In the genomic region with DNA sequence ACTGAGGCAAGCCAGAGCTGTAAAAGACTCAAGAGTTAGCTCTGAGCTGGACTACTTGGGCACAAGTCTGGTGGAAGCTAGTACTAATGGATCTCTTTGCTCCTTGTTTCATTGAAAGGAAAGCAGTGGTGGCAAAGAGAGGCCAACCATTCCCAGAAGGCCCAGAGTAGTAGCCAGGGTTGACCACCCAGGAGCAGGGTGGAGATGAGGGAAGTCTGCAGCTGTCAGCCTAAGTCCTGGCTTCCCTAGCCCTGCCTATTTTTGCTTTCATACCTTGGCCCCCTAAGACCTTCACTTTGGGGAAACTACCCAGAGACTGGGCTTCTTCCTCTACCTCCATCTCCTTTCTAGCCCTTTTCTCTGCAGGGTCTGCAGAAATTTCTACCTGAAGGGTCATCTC, we compare ENCODE assay signal across 30 cellular contexts.
"Had no signal": no experiment of that assay in that cellular context is flagged by ENCODE, and none has a peak within 500 bp of the region (broad histone marks: within the 10 kb centered on the region; RNA-seq: fewer than 3 reads in every experiment).

No MANE protein-coding gene starts in this region.

- H3K4me2 ChIP-seq: hepatocyte, smooth muscle cell had no signal

- H3K4me3 Mint-ChIP-seq: dendritic cell treated with granulocyte-macrophage colony-stimulating factor and Interleukin-4, amounts not matched to agents 40 ng/mL and 50 ng/mL, for 4 days; endodermal cell; memory B cell; mesothelial cell of epicardium; naive thymus-derived CD8-positive, alpha-beta T cell; neural crest cell; stimulated activated naive CD8-positive, alpha-beta T cell treated with anti-CD3 and anti-CD28 coated beads, Interleukin-15, amount 100 ng/mL, for 72 hours had no signal

- H3K27ac ChIP-seq: epithelial cell of prostate, gastrocnemius medialis, heart left ventricle, hepatocyte, neutrophil, parathyroid adenoma, right lobe of liver, thyroid gland had no signal

- H3K4me1 Mint-ChIP-seq: memory B cell; naive thymus-derived CD8-positive, alpha-beta T cell; stimulated activated naive CD8-positive, alpha-beta T cell treated with anti-CD3 and anti-CD28 coated beads, Interleukin-15, amount 100 ng/mL, for 72 hours had no signal

- H3K36me3 Mint-ChIP-seq: memory B cell; mesothelial cell of epicardium; naive thymus-derived CD8-positive, alpha-beta T cell had no signal

- H3K27ac Mint-ChIP-seq: dendritic cell treated with granulocyte-macrophage colony-stimulating factor and Interleukin-4, amounts not matched to agents 40 ng/mL and 50 ng/mL, for 4 days; endodermal cell; memory B cell; mesothelial cell of epicardium; naive thymus-derived CD8-positive, alpha-beta T cell; progenitor cell of endocrine pancreas; stimulated activated naive CD8-positive, alpha-beta T cell treated with anti-CD3 and anti-CD28 coated beads, Interleukin-15, amount 100 ng/mL, for 72 hours had no signal

- H3K79me2 ChIP-seq: hepatocyte, parathyroid adenoma had no signal

- FAIRE-seq: colon, kidney had no signal

- DNase-seq: effector CD8-positive, alpha-beta T cell; endodermal cell; foreskin fibroblast; gastrocnemius medialis; kidney; mucosa of descending colon; naive thymus-derived CD8-positive, alpha-beta T cell; right lobe of liver; stimulated activated CD4-positive, alpha-beta T cell treated with anti-CD3 and anti-CD28 coated beads, Interleukin-12 subunit alpha, Interleukin-12 subunit beta, amount 100 ng/mL, for 4 hours; stimulated activated CD4-positive, alpha-beta T cell treated with anti-CD3 and anti-CD28 coated beads, Interleukin-1b, Interleukin-23, amount 100 ng/mL, for 48 hours; stimulated activated CD4-positive, alpha-beta T cell treated with anti-CD3 and anti-CD28 coated beads, Interleukin-4, amount 100 ng/mL, for 1 hour; stimulated activated CD8-positive, alpha-beta memory T cell treated with anti-CD3 and anti-CD28 coated beads, Interleukin-4, amount 100 ng/mL, for 48 hours; stimulated activated naive CD4-positive, alpha-beta T cell; stimulated activated naive CD8-positive, alpha-beta T cell treated with anti-CD3 and anti-CD28 coated beads, Interleukin-15, amount 100 ng/mL, for 72 hours; thyroid gland; trophoblast cell had no signal

- H2AFZ ChIP-seq: hepatocyte, parathyroid adenoma had no signal

- H3K9me3 ChIP-seq: gastrocnemius medialis, mucosa of descending colon, neutrophil, right lobe of liver, thyroid gland had no signal

- ATAC-seq: left lobe of liver; mucosa of descending colon; naive thymus-derived CD8-positive, alpha-beta T cell; right lobe of liver; stimulated activated naive CD8-positive, alpha-beta T cell treated with anti-CD3 and anti-CD28 coated beads, Interleukin-15, amount 100 ng/mL, for 72 hours had no signal

- H3K4me1 ChIP-seq: gastrocnemius medialis, parathyroid adenoma, right lobe of liver, thyroid gland had no signal

- H3K27me3 ChIP-seq: gastrocnemius medialis, heart left ventricle, hepatocyte, neutrophil, right lobe of liver, thyroid gland had no signal

- H3K9ac ChIP-seq: parathyroid adenoma had no signal

- H3K4me3 ChIP-seq: gastrocnemius medialis, heart left ventricle, hepatocyte, lung, mucosa of descending colon, right lobe of liver, smooth muscle cell, thyroid gland had no signal

- H3K27me3 Mint-ChIP-seq: dendritic cell treated with granulocyte-macrophage colony-stimulating factor and Interleukin-4, amounts not matched to agents 40 ng/mL and 50 ng/mL, for 4 days; memory B cell had no signal

- H3K36me3 ChIP-seq: gastrocnemius medialis, heart left ventricle, neutrophil, right lobe of liver, thyroid gland had no signal

- H3K9me3 Mint-ChIP-seq: dendritic cell treated with granulocyte-macrophage colony-stimulating factor and Interleukin-4, amounts not matched to agents 40 ng/mL and 50 ng/mL, for 4 days; endodermal cell; stimulated activated naive CD8-positive, alpha-beta T cell treated with anti-CD3 and anti-CD28 coated beads, Interleukin-15, amount 100 ng/mL, for 72 hours had no signal
